14 cellular contexts compared by ENCODE assay signal in genomic region chr11:71373791-71374454, GRCh38.
A peak's percentile ranks its signal among the peaks of the same experiment; 100 is the strongest.
DNase-seq lines count a peak whose midpoint lies in the region; ATAC-seq lines count a peak whose summit lies in the region.
"Had no signal": no experiment of that assay in that cellular context is flagged by ENCODE, and none has a peak within 500 bp of the region (broad histone marks: within the 10 kb centered on the region; RNA-seq: fewer than 3 reads in every experiment).

No MANE protein-coding gene starts in this region.

- DNase-seq in activated T-cell treated with anti-CD3 and anti-CD28 coated beads, Interleukin-2, amount 50 U/mL, for 72 hours, result no peak
- no peak for DNase-seq in stimulated activated naive CD8-positive, alpha-beta T cell treated with anti-CD3 and anti-CD28 coated beads, Interleukin-15, Interleukin-2, amounts not matched to agents 100 U/mL and 50 U/mL, for 24 hours
- DNase-seq: activated CD4-positive, alpha-beta T cell treated with anti-CD3 and anti-CD28 coated beads, Interleukin-2, amount 50 U/mL, for 4 hours; activated gamma-delta T cell treated with Interleukin-2 at 50 U/mL for 16 hours; body of pancreas; NCI-H1105; NCI-H446 treated with DMSO at 0.1 percent for 48 hours; spleen; T-helper 9 cell had no signal

- peaks cover 29% of the 10 kb centered on the region for H3K27me3 Mint-ChIP-seq in IgD-negative memory B cell
- H3K27me3 Mint-ChIP-seq in stimulated activated memory B cell treated with anti-CD40 and anti-IgM and Interleukin-4, amounts not matched to agents 10 μg/mL and 1 μg/mL and 100 μg/mL, for 72 hours, result peaks cover 17% of the 10 kb centered on the region
- peaks cover 12% of the 10 kb centered on the region for H3K27me3 Mint-ChIP-seq in activated T-cell treated with anti-CD3 and anti-CD28 coated beads, Interleukin-2, amount 50 U/mL, for 72 hours (ENCODE audit: low read depth)

- no peaks in the 10 kb centered on the region for H3K36me3 Mint-ChIP-seq in IgD-negative memory B cell
- H3K36me3 Mint-ChIP-seq in stimulated activated memory B cell treated with anti-CD40 and anti-IgM and Interleukin-4, amounts not matched to agents 10 μg/mL and 1 μg/mL and 100 μg/mL, for 72 hours, result no peaks in the 10 kb centered on the region
- peaks cover 0 to 2% of the 10 kb centered on the region in 2 donors for H3K36me3 Mint-ChIP-seq in activated T-cell treated with anti-CD3 and anti-CD28 coated beads, Interleukin-2, amount 50 U/mL, for 72 hours (ENCODE audit: insufficient read depth in 2 of 2)

- H3K4me3 Mint-ChIP-seq in IgD-negative memory B cell, result peak overlapping the region; percentile 8 to 90 (median 70)
- peak overlapping the region; percentile 21 for H3K4me3 Mint-ChIP-seq in stimulated activated memory B cell treated with anti-CD40 and anti-IgM and Interleukin-4, amounts not matched to agents 10 μg/mL and 1 μg/mL and 100 μg/mL, for 72 hours
- no peak overlapping the region for H3K4me3 Mint-ChIP-seq in activated T-cell treated with anti-CD3 and anti-CD28 coated beads, Interleukin-2, amount 50 U/mL, for 72 hours

- peak overlapping the region in 2 of 3 donors; percentile 3 to 48 for H3K27ac Mint-ChIP-seq in IgD-negative memory B cell
- no peak overlapping the region for H3K27ac Mint-ChIP-seq in stimulated activated memory B cell treated with anti-CD40 and anti-IgM and Interleukin-4, amounts not matched to agents 10 μg/mL and 1 μg/mL and 100 μg/mL, for 72 hours
- no peak overlapping the region for H3K27ac Mint-ChIP-seq in activated T-cell treated with anti-CD3 and anti-CD28 coated beads, Interleukin-2, amount 50 U/mL, for 72 hours

- H3K4me1 Mint-ChIP-seq in IgD-negative memory B cell, result peaks cover 29 to 43% (median 37%) of the 10 kb centered on the region in 3 donors
- H3K4me1 Mint-ChIP-seq in stimulated activated memory B cell treated with anti-CD40 and anti-IgM and Interleukin-4, amounts not matched to agents 10 μg/mL and 1 μg/mL and 100 μg/mL, for 72 hours, result peaks cover 40% of the 10 kb centered on the region
- no peaks in the 10 kb centered on the region for H3K4me1 Mint-ChIP-seq in activated T-cell treated with anti-CD3 and anti-CD28 coated beads, Interleukin-2, amount 50 U/mL, for 72 hours (ENCODE audit: low read depth)

- ATAC-seq in GM18907 (IDR thresholded peaks at IDR 0.05; ENCODE audit: unreplicated experiment) (peak; percentile 61), GM21786 (IDR thresholded peaks at IDR 0.05; ENCODE audit: unreplicated experiment) (peak; percentile 56), HG02885 (IDR thresholded peaks at IDR 0.05; ENCODE audit: poor library complexity, unreplicated experiment) (no peak)
- peak; percentile 86 for ATAC-seq in stimulated activated memory B cell treated with anti-CD40 and anti-IgM and Interleukin-4, amounts not matched to agents 10 μg/mL and 1 μg/mL and 100 μg/mL, for 72 hours
- no peak for ATAC-seq in activated T-cell treated with anti-CD3 and anti-CD28 coated beads, Interleukin-2, amount 50 U/mL, for 72 hours (replicated peaks in 1 of 2)
- no peak for ATAC-seq in stimulated activated naive CD8-positive, alpha-beta T cell treated with anti-CD3 and anti-CD28 coated beads, Interleukin-15, Interleukin-2, amounts not matched to agents 100 U/mL and 50 U/mL, for 24 hours
- ATAC-seq: body of pancreas had no signal

- peaks cover 5 to 16% (median 13%) of the 10 kb centered on the region in 3 donors for H3K9me3 Mint-ChIP-seq in IgD-negative memory B cell
- peaks cover 5% of the 10 kb centered on the region for H3K9me3 Mint-ChIP-seq in stimulated activated memory B cell treated with anti-CD40 and anti-IgM and Interleukin-4, amounts not matched to agents 10 μg/mL and 1 μg/mL and 100 μg/mL, for 72 hours
- H3K9me3 Mint-ChIP-seq in activated T-cell treated with anti-CD3 and anti-CD28 coated beads, Interleukin-2, amount 50 U/mL, for 72 hours, result peaks cover 1 to 6% of the 10 kb centered on the region in 2 donors

Comparison
In these comparisons a context has a peak if more than half of its experiments do, and no peak if none do; other contexts are left out.
1. ATAC-seq: peak in GM18907 (single experiment), GM21786 (single experiment) and stimulated activated memory B cell treated with anti-CD40 and anti-IgM and Interleukin-4, amounts not matched to agents 10 μg/mL and 1 μg/mL and 100 μg/mL, for 72 hours (single experiment); none in HG02885 (single experiment), activated T-cell treated with anti-CD3 and anti-CD28 coated beads, Interleukin-2, amount 50 U/mL, for 72 hours (0 of 2) and stimulated activated naive CD8-positive, alpha-beta T cell treated with anti-CD3 and anti-CD28 coated beads, Interleukin-15, Interleukin-2, amounts not matched to agents 100 U/mL and 50 U/mL, for 24 hours (single experiment).
2. H3K27ac Mint-ChIP-seq: peak in IgD-negative memory B cell (2 of 3); none in stimulated activated memory B cell treated with anti-CD40 and anti-IgM and Interleukin-4, amounts not matched to agents 10 μg/mL and 1 μg/mL and 100 μg/mL, for 72 hours (single experiment) and activated T-cell treated with anti-CD3 and anti-CD28 coated beads, Interleukin-2, amount 50 U/mL, for 72 hours (single experiment).
3. H3K4me3 Mint-ChIP-seq: peak in IgD-negative memory B cell (4 of 4) and stimulated activated memory B cell treated with anti-CD40 and anti-IgM and Interleukin-4, amounts not matched to agents 10 μg/mL and 1 μg/mL and 100 μg/mL, for 72 hours (single experiment); none in activated T-cell treated with anti-CD3 and anti-CD28 coated beads, Interleukin-2, amount 50 U/mL, for 72 hours (0 of 2).